In the genomic region with DNA sequence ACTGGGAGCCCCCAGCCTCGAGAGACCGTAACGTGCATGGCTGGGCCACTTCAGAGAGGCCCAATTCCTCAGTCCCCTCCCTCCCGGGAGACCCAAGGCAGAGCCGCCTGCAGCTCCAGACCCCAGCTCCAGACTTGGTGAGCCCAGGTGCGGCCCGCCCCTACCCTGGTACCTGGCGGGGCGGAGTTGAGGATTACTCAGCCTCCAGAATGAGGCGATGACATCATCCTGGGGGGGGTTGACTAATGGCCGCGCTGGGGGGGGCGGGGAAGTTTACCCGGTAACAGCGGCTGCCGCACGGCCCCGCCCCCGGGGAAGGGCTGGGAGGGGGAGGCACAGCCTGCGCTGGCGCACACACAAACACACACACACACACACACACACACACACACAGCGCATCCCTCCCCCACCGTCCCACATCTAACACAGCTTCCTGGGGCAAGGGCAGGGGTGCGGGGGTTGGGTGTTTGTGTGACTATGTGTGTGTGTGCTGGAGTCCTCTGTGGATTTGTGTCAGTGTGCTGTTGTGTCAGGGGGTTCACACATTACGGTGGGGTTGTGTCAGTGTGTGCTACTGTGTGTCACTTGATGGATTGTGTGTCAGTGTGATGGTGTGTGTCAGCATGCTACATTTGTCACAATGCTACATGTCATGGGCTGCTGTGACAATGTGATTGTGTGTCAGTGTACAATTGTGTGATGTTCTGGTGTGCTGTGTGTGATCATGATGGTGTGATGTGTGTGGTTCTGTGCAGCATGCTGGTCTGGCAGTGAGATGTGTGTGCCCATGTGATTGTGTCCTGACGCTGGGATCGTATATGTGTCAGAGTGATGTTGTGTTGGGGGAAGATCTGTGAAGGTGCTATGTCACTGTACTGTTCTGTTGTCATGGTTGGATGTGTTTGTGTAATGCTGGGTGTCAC, we compare ENCODE assay signal across 8 cellular contexts. TPM values are rescaled to one million over a fixed set of nuclear protein-coding genes. Genes with fewer than 3 reads are reported as not detected.
DNase-seq lines count a peak whose midpoint lies in the region; ATAC-seq lines count a peak whose summit lies in the region.

No MANE protein-coding gene starts in this region.

- peak overlapping the region in 3 of 7 donors; percentile 33 to 62 (median 50) for H3K4me3 Mint-ChIP-seq in CD8-positive, alpha-beta memory T cell
- H3K4me3 Mint-ChIP-seq in activated naive CD8-positive, alpha-beta T cell treated with anti-CD3 and anti-CD28 coated beads, Interleukin-2, amount 10 ng/mL, durations not matched to agents 7 days and 5 days, result peak overlapping the region; percentile 37

- peak; percentile 78 to 95 (median 80) for DNase-seq in CD8-positive, alpha-beta memory T cell
- DNase-seq in Kasumi-1 (lab: John Stamatoyannopoulos, UW), result peak; percentile 8 to 34
- DNase-seq in SW480 (ENCODE audit: low spot score), result peak; percentile 91
- peak; percentile 85 for DNase-seq in activated naive CD8-positive, alpha-beta T cell treated with anti-CD3 and anti-CD28 coated beads, Interleukin-2, amount 10 ng/mL, durations not matched to agents 7 days and 5 days
- peak; percentile 72 to 89 (median 84) for DNase-seq in right cardiac atrium
- DNase-seq in stimulated activated CD4-positive, alpha-beta T cell treated with anti-CD3 and anti-CD28 coated beads, Interleukin-12 subunit alpha, Interleukin-12 subunit beta, amount 100 ng/mL, for 24 hours (ENCODE audit: low read depth in 2 of 2), result peak; percentile 57 to 72
- no peak for DNase-seq in NCI-H1092 (lab: John Stamatoyannopoulos, UW)
- DNase-seq in NCI-H1694 treated with DMSO at 0.1 percent for 48 hours (lab: John Stamatoyannopoulos, UW), result no peak

- H3K4me1 Mint-ChIP-seq in CD8-positive, alpha-beta memory T cell, result peaks cover 7 to 30% (median 29%) of the 10 kb centered on the region in 3 donors
- peaks cover 26% of the 10 kb centered on the region for H3K4me1 Mint-ChIP-seq in activated naive CD8-positive, alpha-beta T cell treated with anti-CD3 and anti-CD28 coated beads, Interleukin-2, amount 10 ng/mL, durations not matched to agents 7 days and 5 days

- POLR2A ChIA-PET in CD8-positive, alpha-beta memory T cell (lab: Charles Lee), result interaction anchor here (0.5 to 1.7 kb wide), 7 partner anchors 9 to 225 kb away, joined by 3 to 12 read pairs (median 5); a partner anchor contains a TSS
- POLR2A ChIA-PET in activated naive CD8-positive, alpha-beta T cell treated with anti-CD3 and anti-CD28 coated beads, Interleukin-2, amount 10 ng/mL, durations not matched to agents 7 days and 5 days (lab: Charles Lee), result interaction anchor here (0.6 to 3.3 kb wide), 5 partner anchors 9 to 128 kb away, joined by 3 to 30 read pairs (median 5); a partner anchor contains a TSS

- H3K36me3 ChIP-seq in CD8-positive, alpha-beta memory T cell (ENCODE audit: insufficient read depth, low read length), result no peaks in the 10 kb centered on the region

- peak overlapping the region; percentile 25 for H3K27ac ChIP-seq in CD8-positive, alpha-beta memory T cell (ENCODE audit: low read depth, low read length)
- no peak overlapping the region for H3K27ac ChIP-seq in right cardiac atrium (ENCODE audit: low read length)

- peak overlapping the region; percentile 2 for H3K4me3 ChIP-seq in CD8-positive, alpha-beta memory T cell (ENCODE audit: low read length)
- H3K4me3 ChIP-seq in right cardiac atrium (ENCODE audit: low read length), result no peak overlapping the region

- H3K27me3 ChIP-seq in CD8-positive, alpha-beta memory T cell (ENCODE audit: insufficient read depth, low read length, poor library complexity, severe bottlenecking), result no peaks in the 10 kb centered on the region
- no peaks in the 10 kb centered on the region for H3K27me3 ChIP-seq in right cardiac atrium (ENCODE audit: control insufficient read depth, insufficient read depth)

- peak; percentile 20 for ATAC-seq in activated naive CD8-positive, alpha-beta T cell treated with anti-CD3 and anti-CD28 coated beads, Interleukin-2, amount 10 ng/mL, durations not matched to agents 7 days and 5 days (ENCODE audit: low read depth)
- ATAC-seq in right cardiac atrium, result peak in 1 of 2 donors; percentile 19

- CTCF ChIA-PET in CD8-positive, alpha-beta memory T cell (lab: Charles Lee), result interaction anchor here (1.0 to 1.3 kb wide), 3 partner anchors 31 to 110 kb away, joined by 3 to 4 read pairs (median 3); a partner anchor contains a TSS

- H3K36me3 Mint-ChIP-seq in CD8-positive, alpha-beta memory T cell, result no peaks in the 10 kb centered on the region
- no peaks in the 10 kb centered on the region for H3K36me3 Mint-ChIP-seq in activated naive CD8-positive, alpha-beta T cell treated with anti-CD3 and anti-CD28 coated beads, Interleukin-2, amount 10 ng/mL, durations not matched to agents 7 days and 5 days

- H3K9me3 Mint-ChIP-seq in CD8-positive, alpha-beta memory T cell, result no peaks in the 10 kb centered on the region
- no peaks in the 10 kb centered on the region for H3K9me3 Mint-ChIP-seq in activated naive CD8-positive, alpha-beta T cell treated with anti-CD3 and anti-CD28 coated beads, Interleukin-2, amount 10 ng/mL, durations not matched to agents 7 days and 5 days

- peaks cover 46% of the 10 kb centered on the region for H3K4me1 ChIP-seq in CD8-positive, alpha-beta memory T cell (ENCODE audit: insufficient read depth, low read length)
- H3K4me1 ChIP-seq in right cardiac atrium (ENCODE audit: control insufficient read depth, insufficient read depth, low read length), result peaks cover 3% of the 10 kb centered on the region

- H3K9me3 ChIP-seq in CD8-positive, alpha-beta memory T cell (ENCODE audit: low read length), result no peaks in the 10 kb centered on the region
- no peaks in the 10 kb centered on the region for H3K9me3 ChIP-seq in right cardiac atrium (ENCODE audit: control insufficient read depth, low read length)

- H3K27me3 Mint-ChIP-seq in CD8-positive, alpha-beta memory T cell, result peaks cover 0 to 1% of the 10 kb centered on the region in 2 donors
- peaks cover under 1% of the 10 kb centered on the region for H3K27me3 Mint-ChIP-seq in activated naive CD8-positive, alpha-beta T cell treated with anti-CD3 and anti-CD28 coated beads, Interleukin-2, amount 10 ng/mL, durations not matched to agents 7 days and 5 days

- intact Hi-C loops in right cardiac atrium (cut with DNase I), result loop anchor here in 2 of 4 donors (5.0 kb wide), 1 partner anchor 94 kb away; no protein-coding TSS in a partner anchor

- peak overlapping the region in 1 of 8 donors; percentile 55 for H3K27ac Mint-ChIP-seq in CD8-positive, alpha-beta memory T cell
- peak overlapping the region; percentile 52 for H3K27ac Mint-ChIP-seq in activated naive CD8-positive, alpha-beta T cell treated with anti-CD3 and anti-CD28 coated beads, Interleukin-2, amount 10 ng/mL, durations not matched to agents 7 days and 5 days

- 7% methylated on average over 27 of the region's 27 CpGs for WGBS in right cardiac atrium

RNA-seq across cellular contexts. Expression of a gene that starts 10.3 kb away (rescaled TPM):
- 10 to 100 TPM; 19.8 to 20.1 TPM for total RNA-seq in CD8-positive, alpha-beta memory T cell
- polyA plus RNA-seq in CD8-positive, alpha-beta memory T cell, result 8.3 TPM
- total RNA-seq in activated naive CD8-positive, alpha-beta T cell treated with anti-CD3 and anti-CD28 coated beads, Interleukin-2, amount 10 ng/mL, durations not matched to agents 7 days and 5 days, result 10 to 100 TPM; 29.5 to 29.9 TPM
- 1 to 10 TPM; 2.1 to 4.3 (median 4.0) TPM for total RNA-seq in right cardiac atrium
- polyA plus RNA-seq in right cardiac atrium, result 3.4 TPM

RNA-seq across cellular contexts. Expression of a gene that starts 15.1 kb away (rescaled TPM):
- total RNA-seq in CD8-positive, alpha-beta memory T cell, result 10 to 100 TPM; 20.4 to 23.1 TPM
- 9.4 TPM for polyA plus RNA-seq in CD8-positive, alpha-beta memory T cell
- 10 to 100 TPM; 37.8 to 39.6 TPM for total RNA-seq in activated naive CD8-positive, alpha-beta T cell treated with anti-CD3 and anti-CD28 coated beads, Interleukin-2, amount 10 ng/mL, durations not matched to agents 7 days and 5 days
- total RNA-seq in right cardiac atrium, result 10 to 100 TPM; 18.1 to 27.5 (median 22.4) TPM
- polyA plus RNA-seq in right cardiac atrium, result 27.8 TPM

RNA-seq across cellular contexts. Expression of a gene that starts 33.4 kb away (rescaled TPM):
- total RNA-seq in CD8-positive, alpha-beta memory T cell, result 1 to 10 TPM; 7.3 to 9.3 TPM
- 2.3 TPM for polyA plus RNA-seq in CD8-positive, alpha-beta memory T cell
- total RNA-seq in activated naive CD8-positive, alpha-beta T cell treated with anti-CD3 and anti-CD28 coated beads, Interleukin-2, amount 10 ng/mL, durations not matched to agents 7 days and 5 days, result 10 to 100 TPM; 14.2 to 15.4 TPM
- total RNA-seq in right cardiac atrium, result 10 to 100 TPM; 13.3 to 16.9 (median 15.0) TPM
- polyA plus RNA-seq in right cardiac atrium, result 7.0 TPM

Comparison
In these comparisons a context has a peak if more than half of its experiments do, and no peak if none do; other contexts are left out.
1. DNase-seq: peak in CD8-positive, alpha-beta memory T cell (5 of 5), Kasumi-1 (2 of 2), SW480 (single experiment), activated naive CD8-positive, alpha-beta T cell treated with anti-CD3 and anti-CD28 coated beads, Interleukin-2, amount 10 ng/mL, durations not matched to agents 7 days and 5 days (single experiment), right cardiac atrium (3 of 3) and stimulated activated CD4-positive, alpha-beta T cell treated with anti-CD3 and anti-CD28 coated beads, Interleukin-12 subunit alpha, Interleukin-12 subunit beta, amount 100 ng/mL, for 24 hours (2 of 2); none in NCI-H1092 (single experiment) and NCI-H1694 treated with DMSO at 0.1 percent for 48 hours (single experiment).